ENCODE assay signal across 8 cellular contexts in genomic region chr3:154954750-154955149, GRCh38.
DNase-seq lines count a peak whose midpoint lies in the region; ATAC-seq and TF ChIP-seq lines count a peak whose summit lies in the region.

No MANE protein-coding gene starts in this region.

- H3K27me3 ChIP-seq in GM06990 (replicated peaks; ENCODE audit: control insufficient read depth, insufficient read depth, low read length) = no peaks in the 10 kb centered on the region
- H3K27me3 ChIP-seq in neutrophil = no peaks in the 10 kb centered on the region

- H3K4me1 ChIP-seq in neutrophil (ENCODE audit: control insufficient read depth in 1 of 2, insufficient read depth in 1 of 2, low read depth in 1 of 2, low read length in 1 of 2) = peaks cover 50 to 54% of the 10 kb centered on the region in 2 experiments

- no peaks in the 10 kb centered on the region for H3K9me3 ChIP-seq in neutrophil

- no peak overlapping the region for H3K4me3 ChIP-seq in GM06990 (replicated peaks; ENCODE audit: low read depth, low read length)
- no peak overlapping the region for H3K4me3 ChIP-seq in neutrophil (ENCODE audit: low read depth in 1 of 2, low read length in 1 of 2)

- no peak for ATAC-seq in HG03045 (IDR thresholded peaks at IDR 0.05; ENCODE audit: unreplicated experiment)
- no peak for ATAC-seq in GM19324 (IDR thresholded peaks at IDR 0.05; ENCODE audit: low FRiP score, unreplicated experiment)

- DNase-seq in GM06990 (ENCODE audit: extremely low read depth, insufficient read length) (no peak), NCI-H524 (lab: John Stamatoyannopoulos, UW) (peak; percentile 32 to 54), dedifferentiated amniotic fluid mesenchymal stem cell (ENCODE audit: extremely low spot score) (peak; percentile 67), NCI-H2029 (lab: John Stamatoyannopoulos, UW) (no peak)
- no peak for DNase-seq in activated CD4-positive, CD25-positive, alpha-beta regulatory T cell treated with anti-CD3 and anti-CD28 coated beads, Interleukin-2, amount 50 U/mL, for 72 hours

- H3K36me3 ChIP-seq in GM06990 (ENCODE audit: control insufficient read depth, insufficient read depth, low read length) (no peaks in the 10 kb centered on the region), neutrophil (no peaks in the 10 kb centered on the region)

- TF ChIP-seq CTCF in GM06990 (IDR thresholded peaks at IDR 0.05; ENCODE audit: insufficient read depth, low read length, poor library complexity, severe bottlenecking) = peak; percentile 31
- TF ChIP-seq CTCF in neutrophil (IDR thresholded peaks at IDR 0.05) = peak; percentile 61

- peak overlapping the region; percentile 2 for H3K27ac ChIP-seq in neutrophil

Comparison
In these comparisons a context has a peak if more than half of its experiments do, and no peak if none do; other contexts are left out.
1. DNase-seq: peak in NCI-H524 (2 of 2) and dedifferentiated amniotic fluid mesenchymal stem cell (single experiment); none in GM06990 (single experiment), NCI-H2029 (single experiment) and activated CD4-positive, CD25-positive, alpha-beta regulatory T cell treated with anti-CD3 and anti-CD28 coated beads, Interleukin-2, amount 50 U/mL, for 72 hours (single experiment).